Comparison of ENCODE assay signal across 42 cellular contexts in genomic region chr10:32616438-32616837, GRCh38.
"Had no signal": no experiment of that assay in that cellular context is flagged by ENCODE, and none has a peak within 500 bp of the region (broad histone marks: within the 10 kb centered on the region; RNA-seq: fewer than 3 reads in every experiment).

No MANE protein-coding gene starts in this region.

- DNase-seq: activated B cell treated with CpG ODN at 0.5 μM for 24 hours; activated CD4-positive, alpha-beta memory T cell treated with anti-CD3 and anti-CD28 coated beads, Interleukin-2, amount 10 ng/mL, durations not matched to agents 7 days and 5 days; activated CD4-positive, alpha-beta T cell treated with anti-CD3 and anti-CD28 coated beads for 4 hours; activated CD4-positive, CD25-positive, alpha-beta regulatory T cell treated with anti-CD3 and anti-CD28 coated beads, Interleukin-2, amount 50 U/mL, for 72 hours; activated CD8-positive, alpha-beta memory T cell treated with anti-CD3 and anti-CD28 coated beads for 24 hours; activated CD8-positive, alpha-beta memory T cell treated with anti-CD3 and anti-CD28 coated beads, Interleukin-2, amount 10 ng/mL, durations not matched to agents 7 days and 5 days; activated CD8-positive, alpha-beta memory T cell treated with anti-CD3 and anti-CD28 coated beads, Interleukin-2, amount 50 U/mL, for 48 hours; activated effector memory CD4-positive, alpha-beta T cell treated with anti-CD3 and anti-CD28 coated beads, Interleukin-2, amount 50 U/mL, for 16 hours; activated naive CD4-positive, alpha-beta T cell; activated naive CD4-positive, alpha-beta T cell treated with anti-CD3 and anti-CD28 coated beads, Interleukin-2, amount 50 U/mL, for 16 hours; activated naive CD8-positive, alpha-beta T cell treated with anti-CD3 and anti-CD28 coated beads for 36 hours; activated T-cell treated with anti-CD3 and anti-CD28 coated beads, Interleukin-2, amount 50 U/mL, for 48 hours; amniotic stem cell; aorta; brain microvascular endothelial cell; central memory CD4-positive, alpha-beta T cell; colonic mucosa; Karpas-422; MG63; NCI-H1048; NCI-H1105 treated with DMSO at 0.1 percent for 48 hours; NCI-H1436; NCI-H1694; NCI-H1930; NCI-H2081 treated with DMSO at 0.1 percent for 48 hours; NCI-H226; NCI-H446 treated with DMSO at 0.1 percent for 48 hours; NCI-H524; NCI-H69; NCI-H82; PC-9; SIG-M5; SW 1271; T-helper 1 cell; T-helper 2 cell; T-helper 9 cell had no signal

- H2AFZ ChIP-seq: PC-9 had no signal

- ATAC-seq: activated CD8-positive, alpha-beta memory T cell treated with anti-CD3 and anti-CD28 coated beads, Interleukin-2, amount 10 ng/mL, durations not matched to agents 7 days and 5 days; activated T-helper 17 cell treated with anti-CD3 and anti-CD28 coated beads, Interleukin-2, amount 50 U/mL, for 72 hours; Right ventricle myocardium inferior; SK-N-SH treated with all-trans-retinoic acid at 6 μM for 48 hours had no signal

- H3K27ac ChIP-seq: brain microvascular endothelial cell, colonic mucosa, PC-9, RWPE1, VCaP had no signal

- H3K4me2 ChIP-seq: PC-9 had no signal

- H3K4me3 ChIP-seq: colonic mucosa, MG63, PC-9 had no signal

- FAIRE-seq: RCC 7860 had no signal

- H3K4me1 Mint-ChIP-seq: activated B cell treated with CpG ODN at 0.5 μM for 24 hours; activated CD4-positive, alpha-beta memory T cell treated with anti-CD3 and anti-CD28 coated beads, Interleukin-2, amount 10 ng/mL, durations not matched to agents 7 days and 5 days; activated CD8-positive, alpha-beta memory T cell treated with anti-CD3 and anti-CD28 coated beads, Interleukin-2, amount 10 ng/mL, durations not matched to agents 7 days and 5 days; activated T-helper 17 cell treated with anti-CD3 and anti-CD28 coated beads, Interleukin-2, amount 50 U/mL, for 72 hours had no signal

- H3K4me1 ChIP-seq: colonic mucosa had no signal

- H3K36me3 ChIP-seq: brain microvascular endothelial cell, colonic mucosa, MG63 had no signal

- H3K27ac Mint-ChIP-seq: activated B cell treated with CpG ODN at 0.5 μM for 24 hours; activated CD4-positive, alpha-beta memory T cell treated with anti-CD3 and anti-CD28 coated beads, Interleukin-2, amount 10 ng/mL, durations not matched to agents 7 days and 5 days; activated CD8-positive, alpha-beta memory T cell treated with anti-CD3 and anti-CD28 coated beads, Interleukin-2, amount 10 ng/mL, durations not matched to agents 7 days and 5 days; activated naive CD8-positive, alpha-beta T cell treated with anti-CD3 and anti-CD28 coated beads for 36 hours; activated T-helper 17 cell treated with anti-CD3 and anti-CD28 coated beads, Interleukin-2, amount 50 U/mL, for 72 hours had no signal

- H3K27me3 Mint-ChIP-seq: activated B cell treated with CpG ODN at 0.5 μM for 24 hours; activated CD4-positive, alpha-beta memory T cell treated with anti-CD3 and anti-CD28 coated beads, Interleukin-2, amount 10 ng/mL, durations not matched to agents 7 days and 5 days; activated CD8-positive, alpha-beta memory T cell treated with anti-CD3 and anti-CD28 coated beads, Interleukin-2, amount 10 ng/mL, durations not matched to agents 7 days and 5 days; activated naive CD8-positive, alpha-beta T cell treated with anti-CD3 and anti-CD28 coated beads for 36 hours; activated T-helper 17 cell treated with anti-CD3 and anti-CD28 coated beads, Interleukin-2, amount 50 U/mL, for 72 hours had no signal

- H3K27me3 ChIP-seq: brain microvascular endothelial cell, colonic mucosa, MG63 had no signal

- H3K9me3 ChIP-seq: colonic mucosa, MG63 had no signal

- H3K4me3 Mint-ChIP-seq: activated B cell treated with CpG ODN at 0.5 μM for 24 hours; activated CD4-positive, alpha-beta memory T cell treated with anti-CD3 and anti-CD28 coated beads, Interleukin-2, amount 10 ng/mL, durations not matched to agents 7 days and 5 days; activated CD8-positive, alpha-beta memory T cell treated with anti-CD3 and anti-CD28 coated beads, Interleukin-2, amount 10 ng/mL, durations not matched to agents 7 days and 5 days; activated naive CD8-positive, alpha-beta T cell treated with anti-CD3 and anti-CD28 coated beads for 36 hours; activated T-helper 17 cell treated with anti-CD3 and anti-CD28 coated beads, Interleukin-2, amount 50 U/mL, for 72 hours had no signal
